20 cellular contexts compared by ENCODE assay signal in the genomic region with DNA sequence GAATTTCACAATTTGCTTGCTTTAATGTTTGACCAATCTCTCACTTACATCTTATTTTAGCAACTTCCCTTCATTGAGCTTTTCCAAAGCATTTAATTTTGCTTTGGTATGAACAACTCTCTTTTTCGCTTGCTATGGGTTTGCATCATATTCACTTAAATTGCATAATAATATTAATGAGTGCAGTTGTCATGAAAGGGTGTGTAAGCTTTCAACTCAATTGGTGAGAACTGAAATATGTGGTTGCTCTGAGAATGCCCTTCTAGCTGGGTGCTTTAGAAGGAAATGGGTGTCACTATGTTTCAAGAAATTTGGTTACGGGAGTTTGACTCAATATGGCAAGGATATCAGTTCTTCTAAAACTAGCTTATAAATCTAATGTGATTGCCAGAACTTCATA.
A peak's percentile ranks its signal among the peaks of the same experiment; 100 is the strongest.
DNase-seq lines count a peak whose midpoint lies in the region; ATAC-seq, FAIRE-seq and TF ChIP-seq lines count a peak whose summit lies in the region.
"Had no signal": no experiment of that assay in that cellular context is flagged by ENCODE, and none has a peak within 500 bp of the region (broad histone marks: within the 10 kb centered on the region; RNA-seq: fewer than 3 reads in every experiment).

No MANE protein-coding gene starts in this region.

- no peak overlapping the region for H2AFZ ChIP-seq in HepG2 (ENCODE audit: low read length)

- no peak for TF ChIP-seq RAD21 in HepG2 (CRISPR knock-in tag; IDR thresholded peaks at IDR 0.05)

- no peaks in the 10 kb centered on the region for H3K9me3 ChIP-seq in HepG2 (ENCODE audit: low read length)
- no peaks in the 10 kb centered on the region for H3K9me3 ChIP-seq in right lobe of liver
- no peaks in the 10 kb centered on the region for H3K9me3 ChIP-seq in gastroesophageal sphincter
- H3K9me3 ChIP-seq: SJCRH30 had no signal

- H3K4me1 ChIP-seq in HepG2 (ENCODE audit: insufficient read depth, low read length) (no peaks in the 10 kb centered on the region), right lobe of liver (no peaks in the 10 kb centered on the region), gastroesophageal sphincter (no peaks in the 10 kb centered on the region)
- H3K4me1 ChIP-seq: SJCRH30 had no signal

- H3K36me3 ChIP-seq in HepG2 (replicated peaks in 1 of 2; ENCODE audit: control insufficient read depth in 1 of 2, insufficient read depth in 2 of 2, low read length in 2 of 2) (no peaks in the 10 kb centered on the region), right lobe of liver (no peaks in the 10 kb centered on the region), gastroesophageal sphincter (no peaks in the 10 kb centered on the region)
- H3K36me3 ChIP-seq: SJCRH30 had no signal

- H3K4me2 ChIP-seq in HepG2 (ENCODE audit: low read depth, low read length): no peak overlapping the region
- H3K4me2 ChIP-seq: KMS-11 had no signal

- no peak for ATAC-seq in HepG2
- no peak for ATAC-seq in right lobe of liver
- ATAC-seq in gastroesophageal sphincter: peak; percentile 34
- ATAC-seq in GM18519 (IDR thresholded peaks at IDR 0.05; ENCODE audit: low FRiP score, unreplicated experiment): no peak
- ATAC-seq: HCT116 had no signal

- no peak for TF ChIP-seq EP300 in HepG2 (IDR thresholded peaks at IDR 0.05; ENCODE audit: low read depth in 2 of 2, low read length in 2 of 2)
- TF ChIP-seq EP300 in HepG2 (CRISPR knock-in tag; IDR thresholded peaks at IDR 0.05; ENCODE audit: borderline replicate concordance): no peak
- no peak for TF ChIP-seq EP300 in gastroesophageal sphincter (IDR thresholded peaks at IDR 0.05)

- FAIRE-seq in HepG2 (lab: Jason Lieb, UNC) (no peak), frontal cortex (lab: Jason Lieb, UNC) (no peak)
- FAIRE-seq: G401.6, GM12891 had no signal

- CTCF ChIA-PET in HepG2 (lab: Yijun Ruan, JAX; ENCODE audit: low intra/inter-chr PET ratio, low total read pairs): no interaction called here

- 53% methylated on average over 2 of the region's 2 CpGs for WGBS in HepG2 (ENCODE audit: low lambda C conversion rate)
- whole genome bisulfite sequencing in right lobe of liver (ENCODE audit: insufficient coverage, low coverage, low lambda C conversion rate, missing lambda C conversion rate): 81% methylated on average over 2 of the region's 2 CpGs
- WGBS in gastroesophageal sphincter (ENCODE audit: low coverage in 1 of 2), 2 donors: 93 to 100% methylated on average over 1 to 2 of the region's 2 CpGs

- POLR2A ChIA-PET in HepG2 (lab: Yijun Ruan, JAX): no interaction called here

- H3K27ac ChIP-seq in HepG2 (ENCODE audit: extremely low read length, insufficient read depth, low read length): no peak overlapping the region
- H3K27ac ChIP-seq in right lobe of liver: no peak overlapping the region
- H3K27ac ChIP-seq in gastroesophageal sphincter: no peak overlapping the region
- H3K27ac ChIP-seq: C4-2B, KMS-11, SJCRH30 had no signal

- TF ChIP-seq POLR2A in HepG2 (IDR thresholded peaks at IDR 0.05; ENCODE audit: insufficient read depth in 1 of 2, low read depth in 2 of 2, low read length in 2 of 2) (no peak), right lobe of liver (IDR thresholded peaks at IDR 0.05) (no peak), gastroesophageal sphincter (IDR thresholded peaks at IDR 0.05) (no peak)

- intact Hi-C loops in HepG2 (cut with micrococcal nuclease; ENCODE audit: unreplicated experiment): no loop called here
- intact Hi-C loops in right lobe of liver (cut with DNase I): no loop called here

- in situ Hi-C loops in HepG2 (cut with HindIII; ENCODE audit: extremely low pct_ligation_motif_present, low pct_unique_long_range_greater_than_20kb): no loop called here

- BruUV-seq in HepG2 (replicated peaks; lab: Mats Ljungman, UMichigan): no TSS peak

- H3K4me3 ChIP-seq in HepG2 (replicated peaks in 1 of 3; ENCODE audit: insufficient read depth in 1 of 3, low read depth in 2 of 3, low read length in 3 of 3) (no peak overlapping the region), right lobe of liver (no peak overlapping the region), gastroesophageal sphincter (no peak overlapping the region)
- H3K4me3 ChIP-seq: SJCRH30 had no signal

- H3K27me3 ChIP-seq in HepG2 (ENCODE audit: control insufficient read depth in 1 of 2, insufficient read depth in 2 of 2, low read length in 2 of 2) (no peaks in the 10 kb centered on the region), right lobe of liver (no peaks in the 10 kb centered on the region), gastroesophageal sphincter (no peaks in the 10 kb centered on the region)
- H3K27me3 ChIP-seq: SJCRH30 had no signal

- TF ChIP-seq CTCF in HepG2 (CRISPR knock-in tag; IDR thresholded peaks at IDR 0.05): no peak
- TF ChIP-seq CTCF in right lobe of liver (IDR thresholded peaks at IDR 0.05): no peak
- TF ChIP-seq CTCF in gastroesophageal sphincter (IDR thresholded peaks at IDR 0.05): no peak

- no peaks in the 10 kb centered on the region for H3K79me2 ChIP-seq in HepG2 (ENCODE audit: insufficient read depth, low read length)

- no peak for DNase-seq in HepG2 (ENCODE audit: low spot score)
- DNase-seq in right lobe of liver: no peak
- DNase-seq in OCI-M1 (lab: John Stamatoyannopoulos, UW): peak; percentile 45
- DNase-seq in frontal cortex (ENCODE audit: low spot score in 2 of 2): no peak
- no peak for DNase-seq in COLO829 (ENCODE audit: low spot score)
- no peak for DNase-seq in inferior parietal cortex (ENCODE audit: extremely low spot score)
- DNase-seq: 8988T, DMS79, MM.1S, NCI-H1436, NCI-H226, NCI-H526, SJCRH30 had no signal

- H4K20me1 ChIP-seq in HepG2 (ENCODE audit: insufficient read depth, low read length): no peaks in the 10 kb centered on the region

- H3K9ac ChIP-seq in HepG2 (ENCODE audit: insufficient read depth, low read depth, low read length): no peak overlapping the region
- H3K9ac ChIP-seq: KMS-11 had no signal

TF ChIP-seq in HepG2, 621 proteins besides CTCF, POLR2A, EP300 and RAD21:
- peak; percentile 30; the same call in 1 of the 2 replicates for TF ChIP-seq CEBPB (IDR thresholded peaks at IDR 0.05; ENCODE audit: borderline replicate concordance, low read depth, low read length)
- TF ChIP-seq HMG20B (CRISPR knock-in tag; conservative IDR thresholded peaks at IDR 0.05): no peak
